Comparison of ENCODE assay signal across 1 cellular context in the genomic region with DNA sequence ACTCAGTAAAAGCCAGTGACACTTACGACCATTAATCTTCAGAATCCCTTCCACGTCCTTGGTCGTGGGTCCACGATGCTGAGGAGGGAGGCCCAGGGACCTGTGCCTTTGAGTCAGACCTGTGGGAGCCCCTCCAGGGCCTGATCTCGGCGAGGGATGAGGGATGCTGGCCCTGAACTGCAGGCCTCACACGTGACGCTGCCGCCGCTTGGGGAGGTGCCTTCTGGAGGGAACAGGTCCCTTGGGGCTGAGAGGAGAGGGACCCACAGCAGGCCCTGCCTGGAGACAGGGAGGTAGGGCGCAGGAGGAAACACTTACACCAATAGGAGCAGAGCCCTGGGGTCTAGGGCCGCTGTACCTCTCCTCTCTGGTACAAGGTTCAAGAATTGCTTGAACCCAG.
TF ChIP-seq lines count a peak whose summit lies in the region.

No MANE protein-coding gene starts in this region.

TF ChIP-seq in H1, 55 proteins besides CTCF, POLR2A, EP300 and RAD21 (continued from another document):
- TF ChIP-seq, protein P1, sequence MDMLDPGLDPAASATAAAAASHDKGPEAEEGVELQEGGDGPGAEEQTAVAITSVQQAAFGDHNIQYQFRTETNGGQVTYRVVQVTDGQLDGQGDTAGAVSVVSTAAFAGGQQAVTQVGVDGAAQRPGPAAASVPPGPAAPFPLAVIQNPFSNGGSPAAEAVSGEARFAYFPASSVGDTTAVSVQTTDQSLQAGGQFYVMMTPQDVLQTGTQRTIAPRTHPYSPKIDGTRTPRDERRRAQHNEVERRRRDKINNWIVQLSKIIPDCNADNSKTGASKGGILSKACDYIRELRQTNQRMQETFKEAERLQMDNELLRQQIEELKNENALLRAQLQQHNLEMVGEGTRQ (IDR thresholded peaks at IDR 0.05; ENCODE audit: low read length) = no peak
- no peak for TF ChIP-seq CREB1 (IDR thresholded peaks at IDR 0.05)
- no peak for TF ChIP-seq YY1 (IDR thresholded peaks at IDR 0.05; ENCODE audit: low read depth, low read length)
- no peak for TF ChIP-seq SRF (IDR thresholded peaks at IDR 0.05; ENCODE audit: low read depth, low read length)
- no peak for TF ChIP-seq SP2 (IDR thresholded peaks at IDR 0.05; ENCODE audit: low read length)
- no peak for TF ChIP-seq HDAC6 (IDR thresholded peaks at IDR 0.05; ENCODE audit: low read depth, low read length)
- no peak for TF ChIP-seq EGR1 (IDR thresholded peaks at IDR 0.05; ENCODE audit: borderline replicate concordance, low read depth, low read length)
- TF ChIP-seq TAF1 (IDR thresholded peaks at IDR 0.05; ENCODE audit: low read depth, low read length) = no peak
- TF ChIP-seq SP4 (IDR thresholded peaks at IDR 0.05; ENCODE audit: low read length) = no peak
- no peak for TF ChIP-seq HDAC2 (IDR thresholded peaks at IDR 0.05; ENCODE audit: borderline replicate concordance in 1 of 2, low read depth in 2 of 2, low read length in 2 of 2)
- TF ChIP-seq KDM4A (IDR thresholded peaks at IDR 0.05; ENCODE audit: low read depth, low read length, severe bottlenecking) = no peak
- no peak for TF ChIP-seq TEAD4 (IDR thresholded peaks at IDR 0.05; ENCODE audit: low read depth, low read length)
- TF ChIP-seq SUZ12 (IDR thresholded peaks at IDR 0.05; ENCODE audit: low read length) = no peak
- no peak for TF ChIP-seq TBP (IDR thresholded peaks at IDR 0.05; ENCODE audit: low read depth, low read length)
